ENCODE assay signal across 13 cellular contexts in the genomic region with DNA sequence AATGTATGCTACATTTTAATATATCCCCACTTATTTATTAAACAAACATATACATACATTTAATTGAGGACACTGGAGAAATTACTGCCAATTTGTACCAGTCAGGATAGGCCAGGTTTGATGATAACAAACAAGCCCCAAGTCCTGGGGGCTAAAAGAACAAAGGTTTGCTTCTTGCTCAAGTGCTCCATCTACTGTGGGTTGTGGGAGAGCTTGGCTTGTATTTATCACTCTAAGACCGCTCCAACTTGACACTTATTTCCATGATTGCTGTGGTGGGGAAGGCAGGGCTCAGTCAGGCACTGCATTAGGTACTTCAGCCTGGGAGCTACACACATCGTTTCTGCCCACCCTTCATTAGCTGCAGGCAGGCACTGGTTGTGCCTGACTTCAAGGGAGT.
DNase-seq lines count a peak whose midpoint lies in the region; ATAC-seq, FAIRE-seq and TF ChIP-seq lines count a peak whose summit lies in the region.
"Had no signal": no experiment of that assay in that cellular context is flagged by ENCODE, and none has a peak within 500 bp of the region (broad histone marks: within the 10 kb centered on the region; RNA-seq: fewer than 3 reads in every experiment).

No MANE protein-coding gene starts in this region.

- no peak overlapping the region for H3K4me3 Mint-ChIP-seq in MCF 10A (ENCODE audit: unreplicated experiment)
- H3K4me3 Mint-ChIP-seq: activated CD4-positive, alpha-beta T cell treated with anti-CD3 and anti-CD28 coated beads, Interleukin-2, amount 10 ng/mL, durations not matched to agents 7 days and 5 days; activated naive CD4-positive, alpha-beta T cell treated with anti-CD3 and anti-CD28 coated beads, Interleukin-2, amount 50 U/mL, for 24 hours had no signal

- WGBS in pancreas, 2 donors = 40 to 41% methylated on average over 2 of the region's 2 CpGs

- no peak overlapping the region for H3K27ac Mint-ChIP-seq in MCF 10A (ENCODE audit: low read depth, unreplicated experiment)
- H3K27ac Mint-ChIP-seq: activated CD4-positive, alpha-beta T cell treated with anti-CD3 and anti-CD28 coated beads, Interleukin-2, amount 10 ng/mL, durations not matched to agents 7 days and 5 days; activated naive CD4-positive, alpha-beta T cell treated with anti-CD3 and anti-CD28 coated beads, Interleukin-2, amount 50 U/mL, for 24 hours had no signal

- CTCF ChIA-PET in MCF 10A (lab: Yijun Ruan, JAX) = interaction anchor here (0.6 kb wide), 1 partner anchor 30 kb away, joined by 4 read pairs; no protein-coding TSS in a partner anchor

- no peaks in the 10 kb centered on the region for H3K4me1 Mint-ChIP-seq in MCF 10A (ENCODE audit: insufficient read depth, unreplicated experiment)

- H3K36me3 ChIP-seq in breast epithelium (no peaks in the 10 kb centered on the region), pancreas (no peaks in the 10 kb centered on the region)

- H3K4me1 ChIP-seq in breast epithelium = no peaks in the 10 kb centered on the region
- peaks cover 4 to 16% (median 12%) of the 10 kb centered on the region in 3 donors for H3K4me1 ChIP-seq in pancreas

- FAIRE-seq in pancreas (lab: Jason Lieb, UNC) = no peak

- DNase-seq in MCF 10A (ENCODE audit: unreplicated experiment) (peak; percentile 7), breast epithelium (ENCODE audit: low spot score in 2 of 2) (no peak), M059J (ENCODE audit: low read depth) (peak; percentile 27), choroid plexus epithelial cell (ENCODE audit: low read depth) (peak; percentile 38), pancreas (no peak), CD1c-positive myeloid dendritic cell (ENCODE audit: extremely low spot score) (no peak), GM19238 (ENCODE audit: insufficient read length, low spot score) (no peak), KG1 (lab: John Stamatoyannopoulos, UW) (no peak)
- DNase-seq: activated CD4-positive, alpha-beta T cell treated with anti-CD3 and anti-CD28 coated beads, Interleukin-2, amount 10 ng/mL, durations not matched to agents 7 days and 5 days; NCI-H2171; stimulated activated naive CD4-positive, alpha-beta T cell had no signal

- TF ChIP-seq POLR2A in breast epithelium (IDR thresholded peaks at IDR 0.05) = no peak

- H3K9me3 Mint-ChIP-seq in MCF 10A (ENCODE audit: unreplicated experiment) = peaks cover 9% of the 10 kb centered on the region
- H3K9me3 Mint-ChIP-seq: activated CD4-positive, alpha-beta T cell treated with anti-CD3 and anti-CD28 coated beads, Interleukin-2, amount 10 ng/mL, durations not matched to agents 7 days and 5 days; activated naive CD4-positive, alpha-beta T cell treated with anti-CD3 and anti-CD28 coated beads, Interleukin-2, amount 50 U/mL, for 24 hours had no signal

- H3K27me3 ChIP-seq in breast epithelium = no peaks in the 10 kb centered on the region
- no peaks in the 10 kb centered on the region for H3K27me3 ChIP-seq in pancreas

- H3K27me3 Mint-ChIP-seq in MCF 10A (ENCODE audit: insufficient read depth, unreplicated experiment) = peaks cover 16% of the 10 kb centered on the region
- H3K27me3 Mint-ChIP-seq: activated naive CD4-positive, alpha-beta T cell treated with anti-CD3 and anti-CD28 coated beads, Interleukin-2, amount 50 U/mL, for 24 hours had no signal

- H3K27ac ChIP-seq in breast epithelium (no peak overlapping the region), pancreas (no peak overlapping the region)
- H3K27ac ChIP-seq: SK-N-MC had no signal

- BruUV-seq in MCF 10A (replicated peaks; lab: Mats Ljungman, UMichigan) = no TSS peak

- no peaks in the 10 kb centered on the region for H3K36me3 Mint-ChIP-seq in MCF 10A (ENCODE audit: insufficient read depth, unreplicated experiment)
- H3K36me3 Mint-ChIP-seq: activated naive CD4-positive, alpha-beta T cell treated with anti-CD3 and anti-CD28 coated beads, Interleukin-2, amount 50 U/mL, for 24 hours had no signal

- no peak overlapping the region for H3K4me3 ChIP-seq in breast epithelium
- H3K4me3 ChIP-seq in choroid plexus epithelial cell (ENCODE audit: low read depth, low read length) = no peak overlapping the region
- H3K4me3 ChIP-seq in pancreas = no peak overlapping the region
- H3K4me3 ChIP-seq: SK-N-MC had no signal

- intact Hi-C loops in MCF 10A (cut with micrococcal nuclease) = no loop called here
- intact Hi-C loops in breast epithelium (cut with DNase I; ENCODE audit: low total_unique reads) = no loop called here
- intact Hi-C loops in pancreas (cut with DNase I) = no loop called here

- peak; percentile 14 to 55 (median 42) for ATAC-seq in pancreas

- TF ChIP-seq CTCF in MCF 10A (IDR thresholded peaks at IDR 0.05; ENCODE audit: unreplicated experiment) = no peak
- TF ChIP-seq CTCF in breast epithelium (IDR thresholded peaks at IDR 0.05) = no peak
- TF ChIP-seq CTCF in choroid plexus epithelial cell (conservative IDR thresholded peaks at IDR 0.05; ENCODE audit: low read depth, low read length) = peak; percentile 46
- no peak for TF ChIP-seq CTCF in pancreas (IDR thresholded peaks at IDR 0.05)

- POLR2A ChIA-PET in MCF 10A (lab: Yijun Ruan, JAX) = no interaction called here

- H3K9me3 ChIP-seq in breast epithelium = no peaks in the 10 kb centered on the region
- H3K9me3 ChIP-seq in pancreas = no peaks in the 10 kb centered on the region

Comparison
In these comparisons a context has a peak if more than half of its experiments do, and no peak if none do; other contexts are left out.
1. DNase-seq: peak in MCF 10A (single experiment), M059J (single experiment) and choroid plexus epithelial cell (single experiment); none in breast epithelium (0 of 2), pancreas (0 of 6), CD1c-positive myeloid dendritic cell (single experiment), GM19238 (single experiment) and KG1 (single experiment).